Comparison of ENCODE assay signal across 20 cellular contexts in genomic region chr6:137693737-137694136, GRCh38.
"Had no signal": no experiment of that assay in that cellular context is flagged by ENCODE, and none has a peak within 500 bp of the region (broad histone marks: within the 10 kb centered on the region; RNA-seq: fewer than 3 reads in every experiment).

No MANE protein-coding gene starts in this region.

- ATAC-seq: foreskin keratinocyte; right lobe of liver; stimulated activated naive CD8-positive, alpha-beta T cell treated with anti-CD3 and anti-CD28 coated beads, Interleukin-15, amount 100 ng/mL, for 72 hours; T-cell had no signal

- H3K27me3 ChIP-seq: esophagus squamous epithelium, foreskin keratinocyte, right lobe of liver, upper lobe of left lung had no signal

- H3K9me3 ChIP-seq: esophagus squamous epithelium, right lobe of liver, SK-N-SH, upper lobe of left lung had no signal

- DNase-seq: activated CD4-positive, alpha-beta T cell treated with anti-CD3 and anti-CD28 coated beads, Interleukin-2, amount 10 ng/mL, durations not matched to agents 24 days and 14 days; activated gamma-delta T cell treated with Interleukin-2 at 50 U/mL for 16 hours; activated T-cell treated with anti-CD3 and anti-CD28 coated beads, Interleukin-2, amount 50 U/mL, for 1 hour; amniotic stem cell; esophagus squamous epithelium; foreskin keratinocyte; mesendoderm; nucleus accumbens; right lobe of liver; SK-N-SH; stimulated activated naive CD8-positive, alpha-beta T cell treated with anti-CD3 and anti-CD28 coated beads, Interleukin-15, amount 100 ng/mL, for 72 hours; T-cell; upper lobe of left lung had no signal

- H3K27me3 Mint-ChIP-seq: activated CD4-positive, alpha-beta T cell treated with anti-CD3 and anti-CD28 coated beads, Interleukin-2, amount 10 ng/mL, durations not matched to agents 24 days and 14 days; activated naive CD8-positive, alpha-beta T cell; progenitor cell of endocrine pancreas had no signal

- H3K36me3 ChIP-seq: esophagus squamous epithelium, right lobe of liver, upper lobe of left lung had no signal

- H3K27ac Mint-ChIP-seq: activated CD4-positive, alpha-beta T cell treated with anti-CD3 and anti-CD28 coated beads, Interleukin-2, amount 10 ng/mL, durations not matched to agents 24 days and 14 days; activated naive CD8-positive, alpha-beta T cell; brain; nephron; progenitor cell of endocrine pancreas; stimulated activated naive CD8-positive, alpha-beta T cell treated with anti-CD3 and anti-CD28 coated beads, Interleukin-15, amount 100 ng/mL, for 72 hours; T-cell had no signal

- H3K36me3 Mint-ChIP-seq: activated naive CD8-positive, alpha-beta T cell; brain; T-cell had no signal

- H3K9me3 Mint-ChIP-seq: central memory CD8-positive, alpha-beta T cell; nephron; stimulated activated naive CD8-positive, alpha-beta T cell treated with anti-CD3 and anti-CD28 coated beads, Interleukin-15, amount 100 ng/mL, for 72 hours; T-cell had no signal

- H3K4me1 Mint-ChIP-seq: brain had no signal

- H3K27ac ChIP-seq: coronary artery, esophagus squamous epithelium, foreskin keratinocyte, right lobe of liver, upper lobe of left lung had no signal

- H3K4me3 ChIP-seq: coronary artery, esophagus squamous epithelium, right lobe of liver, smooth muscle cell, upper lobe of left lung had no signal

- H3K4me3 Mint-ChIP-seq: activated CD4-positive, alpha-beta T cell treated with anti-CD3 and anti-CD28 coated beads, Interleukin-2, amount 10 ng/mL, durations not matched to agents 24 days and 14 days; activated naive CD8-positive, alpha-beta T cell; brain; central memory CD8-positive, alpha-beta T cell; nephron; stimulated activated naive CD8-positive, alpha-beta T cell treated with anti-CD3 and anti-CD28 coated beads, Interleukin-15, amount 100 ng/mL, for 72 hours; T-cell had no signal

- H3K4me1 ChIP-seq: right lobe of liver had no signal
